In the genomic region with DNA sequence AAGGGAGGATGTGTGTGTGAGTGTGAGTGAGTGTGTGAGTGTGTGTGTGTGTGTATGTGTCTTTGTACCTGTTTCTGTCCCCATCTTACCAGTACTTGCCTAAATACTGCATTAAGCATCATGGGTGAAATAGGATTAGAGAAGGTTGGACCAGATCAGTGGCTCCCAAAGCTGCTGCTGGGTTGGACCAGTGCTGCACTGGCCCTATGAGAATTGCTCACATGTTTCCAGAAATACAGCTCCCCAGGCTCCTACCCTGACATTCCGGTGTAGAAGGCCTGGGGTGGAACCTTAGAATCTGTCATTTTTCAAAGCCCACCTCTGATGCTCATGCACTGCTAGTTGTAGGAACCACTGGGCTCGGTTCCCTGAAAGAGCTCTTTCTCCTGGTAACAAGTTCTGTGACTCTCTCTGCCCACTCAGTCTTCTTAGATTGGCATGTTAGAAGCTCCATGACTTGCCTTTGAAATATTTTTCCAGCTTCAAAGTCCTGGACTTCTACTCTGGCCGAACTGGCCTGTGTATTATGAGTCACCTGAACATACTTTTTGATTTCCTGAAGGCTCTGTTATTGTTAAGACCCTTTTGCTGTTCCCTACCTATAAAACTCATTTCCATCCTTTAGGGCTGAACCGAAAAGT, we compare ENCODE assay signal across 13 cellular contexts.
DNase-seq lines count a peak whose midpoint lies in the region; ATAC-seq, FAIRE-seq and TF ChIP-seq lines count a peak whose summit lies in the region.
"Had no signal": no experiment of that assay in that cellular context is flagged by ENCODE, and none has a peak within 500 bp of the region (broad histone marks: within the 10 kb centered on the region; RNA-seq: fewer than 3 reads in every experiment).

No MANE protein-coding gene starts in this region.

- POLR2A ChIA-PET in K562 (lab: Yijun Ruan, JAX), result interaction anchor here (0.8 to 1.2 kb wide), 2 partner anchors 9 to 15 kb away, joined by 3 read pairs; no protein-coding TSS in a partner anchor

- no peak overlapping the region for H3K4me2 ChIP-seq in K562 (ENCODE audit: insufficient read depth, low read length)

- no peak for TF ChIP-seq RAD21 in K562 (CRISPR knock-in tag; conservative IDR thresholded peaks at IDR 0.05 in 1 of 2, IDR thresholded peaks at IDR 0.05 in 1 of 2)

- no peaks in the 10 kb centered on the region for H3K36me3 ChIP-seq in K562 (ENCODE audit: control insufficient read depth, insufficient read depth, low read length)
- H3K36me3 ChIP-seq: neutrophil, SJCRH30 had no signal

- CTCF ChIA-PET in K562 (lab: Yijun Ruan, JAX; ENCODE audit: low intra/inter-chr PET ratio), result no interaction called here

- TF ChIP-seq EP300 in K562 (IDR thresholded peaks at IDR 0.05; ENCODE audit: low read length), result no peak

- H3K4me1 ChIP-seq in K562 (replicated peaks in 1 of 2; ENCODE audit: control insufficient read depth in 2 of 2, insufficient read depth in 2 of 2, low read length in 2 of 2), result peaks cover 0 to 4% of the 10 kb centered on the region in 2 experiments; a peak in 2 of 5 replicates

- H3K9me1 ChIP-seq in K562 (ENCODE audit: control insufficient read depth, insufficient read depth, low read length), result no peaks in the 10 kb centered on the region

- no peak for TF ChIP-seq CTCF in K562 (IDR thresholded peaks at IDR 0.05 in 2 of 3, conservative IDR thresholded peaks at IDR 0.05 in 1 of 3; ENCODE audit: insufficient read depth in 2 of 3, low read depth in 1 of 3, low read length in 3 of 3)

- H3K4me3 ChIP-seq in K562, result no peak overlapping the region
- H3K4me3 ChIP-seq: SJCRH30 had no signal

- 80% methylated on average over 4 of the region's 4 CpGs for WGBS in K562 (ENCODE audit: insufficient coverage, low coverage, missing lambda C conversion rate)

- no peaks in the 10 kb centered on the region for H3K27me3 ChIP-seq in K562 (ENCODE audit: control insufficient read depth in 2 of 2, insufficient read depth in 2 of 2, low read length in 2 of 2)
- H3K27me3 ChIP-seq: neutrophil, SJCRH30 had no signal

- no peak for TF ChIP-seq POLR2A in K562 (conservative IDR thresholded peaks at IDR 0.05)

- no peaks in the 10 kb centered on the region for H3K9me3 ChIP-seq in K562 (replicated peaks; ENCODE audit: control insufficient read depth, insufficient read depth, low read depth, low read length)
- H3K9me3 ChIP-seq: neutrophil, SJCRH30 had no signal

- peaks cover 7% of the 10 kb centered on the region for H4K20me1 ChIP-seq in K562 (replicated peaks; ENCODE audit: control insufficient read depth, insufficient read depth, low read length)

- no peak overlapping the region for H3K27ac ChIP-seq in K562 (ENCODE audit: extremely low read depth, low read depth, low read length)
- H3K27ac ChIP-seq: neutrophil, SJCRH30 had no signal

- H2AFZ ChIP-seq in K562 (ENCODE audit: low read depth, low read length), result no peak overlapping the region

- in situ Hi-C loops in ACHN (cut with HindIII; ENCODE audit: low pct_ligation_motif_present, low pct_unique_long_range_greater_than_20kb, low sequenced_read_pairs) (no loop called here), K562 (cut with MboI) (no loop called here)

- no peak for FAIRE-seq in HTR-8/SVneo (lab: Jason Lieb, UNC)
- FAIRE-seq in K562 (lab: Jason Lieb, UNC), result peak; percentile 26
- FAIRE-seq: islet of Langerhans had no signal

- DNase-seq in ACHN (peak; percentile 58), HTR-8/SVneo (ENCODE audit: insufficient read length, low spot score) (peak; percentile 33), K562 (ENCODE audit: extremely low read depth in 1 of 4, low spot score in 3 of 4) (no peak), kidney glomerular epithelial cell (lab: John Stamatoyannopoulos, UW) (peak; percentile 52), mucosa of gallbladder (ENCODE audit: low spot score) (no peak), HUDEP-2 (lab: John Stamatoyannopoulos, UW; ENCODE audit: unreplicated experiment in 76 of 76) (no peak), cerebellar nuclear complex (lab: John Stamatoyannopoulos, UW) (no peak)
- DNase-seq: activated effector memory CD4-positive, alpha-beta T cell treated with Interleukin-2 at 50 U/mL for 16 hours; CD4-positive, CD25-positive, alpha-beta regulatory T cell; SJCRH30 had no signal

- no peaks in the 10 kb centered on the region for H3K79me2 ChIP-seq in K562 (ENCODE audit: control insufficient read depth, insufficient read depth, low read length)

- intact Hi-C loops in K562 (cut with micrococcal nuclease), result no loop called here

- no peak overlapping the region for H3K9ac ChIP-seq in K562 (ENCODE audit: insufficient read depth in 1 of 2, low read depth in 2 of 2, low read length in 2 of 2)

- ATAC-seq in K562 (no peak), HG02623 (IDR thresholded peaks at IDR 0.05; ENCODE audit: unreplicated experiment) (no peak)

- BruUV-seq in K562 (replicated peaks; lab: Mats Ljungman, UMichigan), result no TSS peak

TF ChIP-seq in K562, 482 proteins besides CTCF, POLR2A, EP300 and RAD21:
- TF ChIP-seq HSF4 (CRISPR knock-in tag; IDR thresholded peaks at IDR 0.05; ENCODE audit: borderline replicate concordance) (no peak), ZNF175 (CRISPR knock-in tag; IDR thresholded peaks at IDR 0.05; ENCODE audit: low read depth) (no peak), SIRT6 (IDR thresholded peaks at IDR 0.05; ENCODE audit: low read depth, low read length) (no peak), ZNF12 (CRISPR knock-in tag; IDR thresholded peaks at IDR 0.05) (no peak), CCAR2 (IDR thresholded peaks at IDR 0.05; ENCODE audit: low read depth, low read length) (no peak), ADNP (tag; IDR thresholded peaks at IDR 0.05) (no peak), ZBTB2 (IDR thresholded peaks at IDR 0.05) (no peak), THAP7 (CRISPR knock-in tag; IDR thresholded peaks at IDR 0.05) (no peak), NR2C2 (CRISPR knock-in tag; IDR thresholded peaks at IDR 0.05) (no peak), NR2C2 (tag; IDR thresholded peaks at IDR 0.05) (no peak), KAT7 (CRISPR knock-in tag; IDR thresholded peaks at IDR 0.05; ENCODE audit: borderline replicate concordance) (no peak), TFAM (CRISPR knock-in tag; conservative IDR thresholded peaks at IDR 0.05) (no peak), ZNF239 (CRISPR knock-in tag; IDR thresholded peaks at IDR 0.05) (no peak), ZFP36 (IDR thresholded peaks at IDR 0.05; ENCODE audit: low read depth, low read length, partially characterized antibody) (no peak), BMI1 (IDR thresholded peaks at IDR 0.05; ENCODE audit: low read length) (no peak), SREBF2 (CRISPR knock-in tag; IDR thresholded peaks at IDR 0.05) (no peak), FOXK1 (CRISPR knock-in tag; IDR thresholded peaks at IDR 0.05; ENCODE audit: borderline replicate concordance) (no peak)
- TF ChIP-seq, protein P1, sequence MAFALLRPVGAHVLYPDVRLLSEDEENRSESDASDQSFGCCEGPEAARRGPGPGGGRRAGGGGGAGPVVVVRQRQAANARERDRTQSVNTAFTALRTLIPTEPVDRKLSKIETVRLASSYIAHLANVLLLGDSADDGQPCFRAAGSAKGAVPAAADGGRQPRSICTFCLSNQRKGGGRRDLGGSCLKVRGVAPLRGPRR (CRISPR knock-in tag; IDR thresholded peaks at IDR 0.05), result no peak

Comparison
In these comparisons a context has a peak if more than half of its experiments do, and no peak if none do; other contexts are left out.
1. DNase-seq: peak in ACHN (single experiment), HTR-8/SVneo (single experiment) and kidney glomerular epithelial cell (single experiment); none in K562 (0 of 4), mucosa of gallbladder (single experiment), HUDEP-2 (0 of 76) and cerebellar nuclear complex (0 of 2).